ENCODE assay signal across 28 cellular contexts in the genomic region with DNA sequence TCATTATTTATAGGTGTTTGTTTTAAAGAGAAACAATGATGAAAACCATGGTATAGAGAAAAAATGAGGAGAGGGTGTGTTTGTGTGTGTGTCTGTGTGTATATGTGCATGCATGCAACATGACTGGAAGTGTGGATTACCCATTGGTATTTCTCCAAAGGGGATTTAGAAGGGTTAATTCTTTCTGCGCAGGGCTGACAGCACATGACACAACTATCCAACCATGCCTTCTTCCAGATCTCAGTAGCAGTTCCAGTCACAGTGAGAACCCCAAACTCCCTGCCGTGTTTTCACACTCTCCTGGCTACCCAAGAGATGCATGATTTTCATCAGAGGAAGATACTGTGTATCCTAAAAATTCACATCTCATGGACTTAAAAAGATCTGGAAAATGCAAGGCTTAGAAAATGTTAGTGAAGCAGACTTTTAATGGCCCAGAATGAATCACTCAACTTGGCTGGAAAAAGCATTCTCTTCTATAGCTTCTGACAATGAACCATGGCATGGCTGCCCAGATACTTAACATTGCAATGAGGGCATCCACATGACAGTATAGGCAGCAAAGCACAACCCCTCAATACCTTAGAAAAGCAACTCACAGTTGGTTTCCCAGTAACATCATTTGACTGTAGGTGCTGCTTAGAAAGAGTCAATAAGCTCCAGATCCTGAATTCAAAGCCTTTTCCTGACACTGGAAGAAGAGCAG.
DNase-seq lines count a peak whose midpoint lies in the region; ATAC-seq, FAIRE-seq and TF ChIP-seq lines count a peak whose summit lies in the region.
"Had no signal": no experiment of that assay in that cellular context is flagged by ENCODE, and none has a peak within 500 bp of the region (broad histone marks: within the 10 kb centered on the region; RNA-seq: fewer than 3 reads in every experiment).

No MANE protein-coding gene starts in this region.

- H3K4me1 ChIP-seq in HepG2 (ENCODE audit: insufficient read depth, low read length), result no peaks in the 10 kb centered on the region
- H3K4me1 ChIP-seq in right lobe of liver, result no peaks in the 10 kb centered on the region
- no peaks in the 10 kb centered on the region for H3K4me1 ChIP-seq in Karpas-422 (ENCODE audit: low read length)

- H4K20me1 ChIP-seq in HepG2 (ENCODE audit: insufficient read depth, low read length), result no peaks in the 10 kb centered on the region
- no peaks in the 10 kb centered on the region for H4K20me1 ChIP-seq in Karpas-422 (ENCODE audit: insufficient read depth, low read depth, low read length)

- H3K9ac ChIP-seq in HepG2 (ENCODE audit: insufficient read depth, low read depth, low read length) (no peak overlapping the region), Karpas-422 (ENCODE audit: low read length) (no peak overlapping the region)

- in situ Hi-C loops in HepG2 (cut with HindIII; ENCODE audit: extremely low pct_ligation_motif_present, low pct_unique_long_range_greater_than_20kb), result no loop called here

- H3K27ac ChIP-seq in HepG2 (ENCODE audit: extremely low read length, insufficient read depth, low read length) (no peak overlapping the region), right lobe of liver (no peak overlapping the region), Karpas-422 (ENCODE audit: low read length) (no peak overlapping the region)

- H3K4me3 ChIP-seq in HepG2 (replicated peaks in 1 of 3; ENCODE audit: insufficient read depth in 1 of 3, low read depth in 2 of 3, low read length in 3 of 3) (no peak overlapping the region), right lobe of liver (no peak overlapping the region), Karpas-422 (ENCODE audit: low read length) (no peak overlapping the region)
- H3K4me3 ChIP-seq: gastrocnemius medialis, smooth muscle cell had no signal

- no TSS peak for BruUV-seq in HepG2 (replicated peaks; lab: Mats Ljungman, UMichigan)

- H3K36me3 ChIP-seq in HepG2 (replicated peaks in 1 of 2; ENCODE audit: control insufficient read depth in 1 of 2, insufficient read depth in 2 of 2, low read length in 2 of 2), result no peaks in the 10 kb centered on the region
- no peaks in the 10 kb centered on the region for H3K36me3 ChIP-seq in right lobe of liver
- no peaks in the 10 kb centered on the region for H3K36me3 ChIP-seq in Karpas-422 (ENCODE audit: insufficient read depth, low read length)
- H3K36me3 ChIP-seq: gastrocnemius medialis had no signal

- FAIRE-seq in HepG2 (lab: Jason Lieb, UNC), result no peak
- FAIRE-seq: D721Med, H1 had no signal

- no peak overlapping the region for H2AFZ ChIP-seq in HepG2 (ENCODE audit: low read length)
- no peak overlapping the region for H2AFZ ChIP-seq in Karpas-422 (ENCODE audit: low read length)

- no peak for DNase-seq in HepG2 (ENCODE audit: low spot score)
- DNase-seq in right lobe of liver, result no peak
- DNase-seq in astrocyte of the hippocampus (ENCODE audit: low read depth, low spot score), result peak; percentile 40
- DNase-seq in myocyte (ENCODE audit: low read depth), result peak; percentile 28
- no peak for DNase-seq in Karpas-422
- no peak for DNase-seq in anterior cingulate cortex (lab: John Stamatoyannopoulos, UW)
- DNase-seq: activated CD4-positive, alpha-beta T cell treated with anti-CD3 and anti-CD28 coated beads for 48 hours; activated CD8-positive, alpha-beta memory T cell treated with anti-CD3 and anti-CD28 coated beads for 24 hours; activated effector memory CD4-positive, alpha-beta T cell treated with anti-CD3 and anti-CD28 coated beads, Interleukin-2, amount 50 U/mL, for 16 hours; CD4-positive, alpha-beta T cell; dermis blood vessel endothelial cell; DND-41; endodermal cell; KBM-7; naive thymus-derived CD8-positive, alpha-beta T cell; NCI-H1417 treated with DMSO at 0.1 percent for 48 hours; NCI-H345; NCI-H82; SIG-M5; stimulated activated CD4-positive, alpha-beta T cell treated with anti-CD3 and anti-CD28 coated beads, Interleukin-1b, Interleukin-23, amount 100 ng/mL, for 48 hours; stimulated activated naive CD4-positive, alpha-beta T cell treated with Interleukin-2 at 50 U/mL for 16 hours; T1000 had no signal

- no peaks in the 10 kb centered on the region for H3K79me2 ChIP-seq in HepG2 (ENCODE audit: insufficient read depth, low read length)
- H3K79me2 ChIP-seq in Karpas-422 (ENCODE audit: low read length), result no peaks in the 10 kb centered on the region

- no peaks in the 10 kb centered on the region for H3K9me3 ChIP-seq in HepG2 (ENCODE audit: low read length)
- H3K9me3 ChIP-seq in right lobe of liver, result no peaks in the 10 kb centered on the region
- H3K9me3 ChIP-seq in Karpas-422 (ENCODE audit: low read length), result no peaks in the 10 kb centered on the region
- H3K9me3 ChIP-seq: gastrocnemius medialis had no signal

- H3K9me2 ChIP-seq in Karpas-422 (replicated peaks; ENCODE audit: insufficient read depth, low read length), result no peaks in the 10 kb centered on the region

- intact Hi-C loops in HepG2 (cut with micrococcal nuclease; ENCODE audit: unreplicated experiment) (no loop called here), right lobe of liver (cut with DNase I) (no loop called here)

- H3K4me2 ChIP-seq in HepG2 (ENCODE audit: low read depth, low read length) (no peak overlapping the region), Karpas-422 (ENCODE audit: low read depth, low read length, poor library complexity, severe bottlenecking) (no peak overlapping the region)
- H3K4me2 ChIP-seq: smooth muscle cell had no signal

- ATAC-seq in HepG2 (no peak), right lobe of liver (no peak), GM19452 (IDR thresholded peaks at IDR 0.05; ENCODE audit: unreplicated experiment) (no peak), HG03175 (IDR thresholded peaks at IDR 0.05; ENCODE audit: unreplicated experiment) (no peak)
- ATAC-seq: naive thymus-derived CD8-positive, alpha-beta T cell had no signal

- POLR2A ChIA-PET in HepG2 (lab: Yijun Ruan, JAX), result no interaction called here

- WGBS in HepG2 (ENCODE audit: low lambda C conversion rate), result 8% methylated on average over 2 of the region's 2 CpGs
- WGBS in right lobe of liver (ENCODE audit: insufficient coverage, low coverage, low lambda C conversion rate, missing lambda C conversion rate), result 75% methylated on average over 2 of the region's 2 CpGs

- no peak for TF ChIP-seq RAD21 in HepG2 (CRISPR knock-in tag; IDR thresholded peaks at IDR 0.05)

- no peak for TF ChIP-seq EP300 in HepG2 (IDR thresholded peaks at IDR 0.05; ENCODE audit: low read depth in 2 of 2, low read length in 2 of 2)
- no peak for TF ChIP-seq EP300 in HepG2 (CRISPR knock-in tag; IDR thresholded peaks at IDR 0.05; ENCODE audit: borderline replicate concordance)

- TF ChIP-seq CTCF in HepG2 (CRISPR knock-in tag; IDR thresholded peaks at IDR 0.05), result no peak
- TF ChIP-seq CTCF in right lobe of liver (IDR thresholded peaks at IDR 0.05), result no peak

- CTCF ChIA-PET in HepG2 (lab: Yijun Ruan, JAX; ENCODE audit: low intra/inter-chr PET ratio, low total read pairs), result no interaction called here

- TF ChIP-seq POLR2A in HepG2 (IDR thresholded peaks at IDR 0.05; ENCODE audit: insufficient read depth in 1 of 2, low read depth in 2 of 2, low read length in 2 of 2) (no peak), right lobe of liver (IDR thresholded peaks at IDR 0.05) (no peak)

- H3K27me3 ChIP-seq in HepG2 (ENCODE audit: control insufficient read depth in 1 of 2, insufficient read depth in 2 of 2, low read length in 2 of 2) (no peaks in the 10 kb centered on the region), right lobe of liver (no peaks in the 10 kb centered on the region), Karpas-422 (ENCODE audit: low read length) (no peaks in the 10 kb centered on the region)
- H3K27me3 ChIP-seq: gastrocnemius medialis had no signal

TF ChIP-seq in HepG2, 621 proteins besides CTCF, POLR2A, EP300 and RAD21:
- TF ChIP-seq TCF7L2 (IDR thresholded peaks at IDR 0.05; ENCODE audit: low read depth, low read length) (0 out of 2 replicates have a peak, but pooled peaks have one; percentile 19), RBM22 (optimal IDR thresholded peaks at IDR 0.05; ENCODE audit: low read length) (no peak)

Comparison
In these comparisons a context has a peak if more than half of its experiments do, and no peak if none do; other contexts are left out.
1. DNase-seq: peak in astrocyte of the hippocampus (single experiment) and myocyte (single experiment); none in HepG2 (single experiment), right lobe of liver (0 of 3), Karpas-422 (single experiment) and anterior cingulate cortex (0 of 58).